Comparison of ENCODE assay signal across 29 cellular contexts in genomic region chr1:164991763-164992162, GRCh38.
"Had no signal": no experiment of that assay in that cellular context is flagged by ENCODE, and none has a peak within 500 bp of the region (broad histone marks: within the 10 kb centered on the region; RNA-seq: fewer than 3 reads in every experiment).

No MANE protein-coding gene starts in this region.

- H3K4me1 ChIP-seq: adrenal gland, body of pancreas, breast epithelium, foreskin keratinocyte, gastrocnemius medialis, heart left ventricle had no signal

- H3K4me3 ChIP-seq: adrenal gland, body of pancreas, breast epithelium, coronary artery, dorsolateral prefrontal cortex, gastrocnemius medialis, heart left ventricle had no signal

- H3K36me3 ChIP-seq: adrenal gland, breast epithelium, gastrocnemius medialis, heart left ventricle had no signal

- H3K9me3 ChIP-seq: adrenal gland, body of pancreas, breast epithelium, gastrocnemius medialis had no signal

- H3K27ac ChIP-seq: adrenal gland, body of pancreas, breast epithelium, coronary artery, dorsolateral prefrontal cortex, foreskin keratinocyte, gastrocnemius medialis, heart left ventricle had no signal

- DNase-seq: activated CD4-positive, alpha-beta memory T cell treated with anti-CD3 and anti-CD28 coated beads for 36 hours; activated CD4-positive, alpha-beta T cell treated with anti-CD3 and anti-CD28 coated beads for 36 hours; activated CD4-positive, alpha-beta T cell treated with anti-CD3 and anti-CD28 coated beads, Interleukin-2, amount 10 ng/mL, durations not matched to agents 24 days and 14 days; activated CD4-positive, CD25-positive, alpha-beta regulatory T cell; activated CD4-positive, CD25-positive, alpha-beta regulatory T cell treated with anti-CD3 and anti-CD28 coated beads, Interleukin-2, amount 50 U/mL, for 72 hours; activated CD8-positive, alpha-beta memory T cell treated with anti-CD3 and anti-CD28 coated beads, Interleukin-2, amount 10 ng/mL, durations not matched to agents 7 days and 5 days; activated CD8-positive, alpha-beta memory T cell treated with anti-CD3 and anti-CD28 coated beads, Interleukin-2, amount 50 U/mL, for 4 hours; activated CD8-positive, alpha-beta T cell treated with anti-CD3 and anti-CD28 coated beads, Interleukin-2, amount 10 ng/mL, durations not matched to agents 7 days and 5 days; activated effector memory CD4-positive, alpha-beta T cell treated with anti-CD3 and anti-CD28 coated beads, Interleukin-2, amount 50 U/mL, for 16 hours; activated naive CD4-positive, alpha-beta T cell treated with anti-CD3 and anti-CD28 coated beads for 36 hours; activated naive CD8-positive, alpha-beta T cell treated with anti-CD3 and anti-CD28 coated beads for 36 hours; activated naive CD8-positive, alpha-beta T cell treated with anti-CD3 and anti-CD28 coated beads, Interleukin-2, amount 50 U/mL, for 24 hours; activated T-cell treated with anti-CD3 and anti-CD28 coated beads, Interleukin-2, amount 50 U/mL, for 1 hour; activated T-cell treated with anti-CD3 and anti-CD28 coated beads, Interleukin-2, amount 50 U/mL, for 48 hours; adrenal gland; amygdala; aorta; body of pancreas; dorsolateral prefrontal cortex; effector memory CD4-positive, alpha-beta T cell; endodermal cell; foreskin keratinocyte; gastrocnemius medialis; glutamatergic neuron; heart left ventricle; T-helper 2 cell had no signal

- ATAC-seq: activated CD4-positive, alpha-beta T cell treated with anti-CD3 and anti-CD28 coated beads for 36 hours; activated CD8-positive, alpha-beta memory T cell treated with anti-CD3 and anti-CD28 coated beads, Interleukin-2, amount 10 ng/mL, durations not matched to agents 7 days and 5 days; activated CD8-positive, alpha-beta T cell treated with anti-CD3 and anti-CD28 coated beads, Interleukin-2, amount 10 ng/mL, durations not matched to agents 7 days and 5 days; activated naive CD8-positive, alpha-beta T cell treated with anti-CD3 and anti-CD28 coated beads, Interleukin-2, amount 50 U/mL, for 24 hours; body of pancreas; esophagus mucosa; foreskin keratinocyte; gastrocnemius medialis; heart left ventricle had no signal

- H3K27me3 ChIP-seq: adrenal gland, body of pancreas, breast epithelium, foreskin keratinocyte, gastrocnemius medialis, heart left ventricle had no signal
